10 cellular contexts compared by ENCODE assay signal in the genomic region with DNA sequence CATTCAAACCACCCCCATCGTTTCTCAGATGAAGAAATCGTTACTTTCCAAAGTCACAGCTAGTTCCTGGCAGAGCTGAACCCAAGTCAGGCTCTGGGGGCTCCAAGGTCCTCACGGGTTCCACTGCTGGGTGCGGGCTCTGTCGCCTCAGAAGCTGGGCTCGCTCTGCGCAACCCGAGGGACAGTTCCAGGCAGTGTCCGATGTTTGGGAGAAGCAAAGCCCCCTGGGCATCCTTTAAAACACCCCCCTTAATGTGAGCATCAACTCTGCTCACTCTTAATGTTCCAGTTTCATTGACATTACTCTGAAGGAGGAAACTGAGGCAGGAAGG. TPM values are rescaled to one million over a fixed set of nuclear protein-coding genes. Genes with fewer than 3 reads are reported as not detected.
A peak's percentile ranks its signal among the peaks of the same experiment; 100 is the strongest.
DNase-seq lines count a peak whose midpoint lies in the region; ATAC-seq and TF ChIP-seq lines count a peak whose summit lies in the region.
"Had no signal": no experiment of that assay in that cellular context is flagged by ENCODE, and none has a peak within 500 bp of the region (broad histone marks: within the 10 kb centered on the region; RNA-seq: fewer than 3 reads in every experiment).

No MANE protein-coding gene starts in this region.

- no peaks in the 10 kb centered on the region for H3K4me1 ChIP-seq in breast epithelium
- H3K4me1 ChIP-seq in upper lobe of left lung, result peaks cover 4 to 14% (median 8%) of the 10 kb centered on the region in 4 donors

- H3K36me3 ChIP-seq in breast epithelium, result no peaks in the 10 kb centered on the region
- H3K36me3 ChIP-seq in upper lobe of left lung, result no peaks in the 10 kb centered on the region

- TF ChIP-seq POLR2A in breast epithelium (IDR thresholded peaks at IDR 0.05) (no peak), upper lobe of left lung (IDR thresholded peaks at IDR 0.05) (no peak)

- TF ChIP-seq CTCF in breast epithelium (IDR thresholded peaks at IDR 0.05), result no peak
- TF ChIP-seq CTCF in MCF 10A (IDR thresholded peaks at IDR 0.05; ENCODE audit: unreplicated experiment), result no peak
- TF ChIP-seq CTCF in endothelial cell (IDR thresholded peaks at IDR 0.05; ENCODE audit: unreplicated experiment), result no peak
- no peak for TF ChIP-seq CTCF in upper lobe of left lung (IDR thresholded peaks at IDR 0.05)

- H3K4me1 Mint-ChIP-seq in MCF 10A (ENCODE audit: insufficient read depth, unreplicated experiment), result peaks cover 11% of the 10 kb centered on the region
- H3K4me1 Mint-ChIP-seq in endothelial cell (ENCODE audit: unreplicated experiment), result peaks cover 3% of the 10 kb centered on the region
- peaks cover 11 to 14% (median 12%) of the 10 kb centered on the region in 3 donors for H3K4me1 Mint-ChIP-seq in naive B cell

- peak overlapping the region; percentile 73 to 91 for H3K27ac ChIP-seq in breast epithelium
- peak overlapping the region in 3 of 4 donors; percentile 55 to 72 (median 68) for H3K27ac ChIP-seq in upper lobe of left lung
- H3K27ac ChIP-seq: C4-2B had no signal

- ATAC-seq in naive B cell (ENCODE audit: low read depth in 2 of 2) (no peak), upper lobe of left lung (ENCODE audit: low FRiP score in 2 of 2) (no peak), GM18873 (IDR thresholded peaks at IDR 0.05; ENCODE audit: low FRiP score, unreplicated experiment) (no peak)

- POLR2A ChIA-PET in MCF 10A (lab: Yijun Ruan, JAX), result interaction anchor here (1.0 kb wide), 1 partner anchor 31 kb away, joined by 4 read pairs; no protein-coding TSS in a partner anchor

- no TSS peak for BruUV-seq in MCF 10A (replicated peaks; lab: Mats Ljungman, UMichigan)

- no peak for TF ChIP-seq EP300 in upper lobe of left lung (IDR thresholded peaks at IDR 0.05)

- peak overlapping the region; percentile 67 to 78 (median 67) for H3K4me3 ChIP-seq in breast epithelium
- H3K4me3 ChIP-seq in upper lobe of left lung, result peak overlapping the region in 3 of 4 donors; percentile 41 to 58 (median 57)

- H3K9me3 Mint-ChIP-seq in MCF 10A (ENCODE audit: unreplicated experiment), result no peaks in the 10 kb centered on the region
- H3K9me3 Mint-ChIP-seq in endothelial cell (ENCODE audit: unreplicated experiment), result no peaks in the 10 kb centered on the region
- peaks cover 0 to 2% (median 0%) of the 10 kb centered on the region in 7 donors for H3K9me3 Mint-ChIP-seq in naive B cell

- WGBS in upper lobe of left lung, 2 donors, result 69 to 70% methylated on average over 9 of the region's 9 CpGs

- H3K36me3 Mint-ChIP-seq in MCF 10A (ENCODE audit: insufficient read depth, unreplicated experiment) (peaks cover 7% of the 10 kb centered on the region), endothelial cell (ENCODE audit: low read depth, unreplicated experiment) (no peaks in the 10 kb centered on the region), naive B cell (peaks cover 0 to 15% of the 10 kb centered on the region in 2 donors)

- H3K4me3 Mint-ChIP-seq in MCF 10A (ENCODE audit: unreplicated experiment) (no peak overlapping the region), endothelial cell (ENCODE audit: unreplicated experiment) (peak overlapping the region; percentile 86), naive B cell (peak overlapping the region; percentile 82 to 94 (median 90))

- H3K27ac Mint-ChIP-seq in MCF 10A (ENCODE audit: low read depth, unreplicated experiment), result no peak overlapping the region
- no peak overlapping the region for H3K27ac Mint-ChIP-seq in endothelial cell (ENCODE audit: unreplicated experiment)
- H3K27ac Mint-ChIP-seq in naive B cell, result peak overlapping the region in 2 of 6 donors; percentile 48 to 53

- H3K27me3 Mint-ChIP-seq in MCF 10A (ENCODE audit: insufficient read depth, unreplicated experiment) (no peaks in the 10 kb centered on the region), endothelial cell (ENCODE audit: unreplicated experiment) (peaks cover 3% of the 10 kb centered on the region), naive B cell (peaks cover 18 to 39% (median 27%) of the 10 kb centered on the region in 3 donors)

- no peaks in the 10 kb centered on the region for H3K9me3 ChIP-seq in breast epithelium
- H3K9me3 ChIP-seq in upper lobe of left lung, result no peaks in the 10 kb centered on the region

- CTCF ChIA-PET in MCF 10A (lab: Yijun Ruan, JAX), result interaction anchor here (0.6 to 6.9 kb wide), 2 partner anchors 115 to 644 kb away, joined by 6 to 43 read pairs; no protein-coding TSS in a partner anchor

- H3K27me3 ChIP-seq in breast epithelium (no peaks in the 10 kb centered on the region), upper lobe of left lung (peaks cover 0 to 2% (median 0%) of the 10 kb centered on the region in 4 donors)

- intact Hi-C loops in breast epithelium (cut with DNase I; ENCODE audit: low total_unique reads), result loop anchor here (5.0 kb wide), 1 partner anchor 1376 kb away; no protein-coding TSS in a partner anchor
- intact Hi-C loops in MCF 10A (cut with micrococcal nuclease), result no loop called here

- DNase-seq in breast epithelium (ENCODE audit: low spot score in 2 of 2) (no peak), MCF 10A (ENCODE audit: unreplicated experiment) (no peak), endothelial cell (ENCODE audit: low spot score) (no peak), naive B cell (no peak), upper lobe of left lung (peak in 1 of 2 donors; percentile 24), NCI-H2196 treated with DMSO at 0.1 percent for 48 hours (lab: John Stamatoyannopoulos, UW; ENCODE audit: unreplicated experiment) (no peak), GM19238 (ENCODE audit: insufficient read length, low spot score) (no peak)
- DNase-seq: KBM-7 had no signal

RNA-seq across cellular contexts. Expression of gene AOX1, which starts 0.8 kb away (rescaled TPM):
- total RNA-seq in breast epithelium (100 to 1,000 TPM in 2 of 3 donors, 10 to 100 TPM in 1; 100.0 to 611 (median 111) TPM), MCF 10A (2022) (54.0 and 76.6 TPM in 2 replicates), endothelial cell (ENCODE audit: unreplicated experiment) (0.80 TPM), upper lobe of left lung (10 to 100 TPM in 5 of 6 donors, 1 to 10 TPM in 1; 8.7 to 49.0 (median 27.5) TPM)
- under 1 TPM in 1 of 6 donors, not detected in 5; 0.45 TPM for polyA plus RNA-seq in naive B cell (ENCODE audit: low read depth in 6 of 6)
